In genomic region chr4:141102367-141102766, GRCh38 we compare ENCODE assay signal across 13 cellular contexts. TPM values are rescaled to one million over a fixed set of nuclear protein-coding genes. Genes with fewer than 3 reads are reported as not detected.
DNase-seq lines count a peak whose midpoint lies in the region; ATAC-seq and TF ChIP-seq lines count a peak whose summit lies in the region.
"Had no signal": no experiment of that assay in that cellular context is flagged by ENCODE, and none has a peak within 500 bp of the region (broad histone marks: within the 10 kb centered on the region; RNA-seq: fewer than 3 reads in every experiment).

No MANE protein-coding gene starts in this region.

- intact Hi-C loops in naive thymus-derived CD4-positive, alpha-beta T cell (cut with micrococcal nuclease) = no loop called here

- no peaks in the 10 kb centered on the region for H3K9me3 Mint-ChIP-seq in naive thymus-derived CD4-positive, alpha-beta T cell
- H3K9me3 Mint-ChIP-seq: activated CD4-positive, alpha-beta memory T cell treated with anti-CD3 and anti-CD28 coated beads, Interleukin-2, amount 10 ng/mL, durations not matched to agents 7 days and 5 days; activated naive CD4-positive, alpha-beta T cell treated with anti-CD3 and anti-CD28 coated beads, Interleukin-2, amount 50 U/mL, for 24 hours had no signal

- no peaks in the 10 kb centered on the region for H3K27me3 ChIP-seq in naive thymus-derived CD4-positive, alpha-beta T cell (ENCODE audit: control insufficient read depth in 2 of 2, insufficient read depth in 2 of 2, low read length in 2 of 2)

- peaks cover 0 to 11% (median 0%) of the 10 kb centered on the region in 5 donors for H3K27me3 Mint-ChIP-seq in naive thymus-derived CD4-positive, alpha-beta T cell
- H3K27me3 Mint-ChIP-seq: activated CD4-positive, alpha-beta memory T cell treated with anti-CD3 and anti-CD28 coated beads, Interleukin-2, amount 10 ng/mL, durations not matched to agents 7 days and 5 days had no signal

- H3K4me3 Mint-ChIP-seq in naive thymus-derived CD4-positive, alpha-beta T cell = no peak overlapping the region
- H3K4me3 Mint-ChIP-seq: activated CD4-positive, alpha-beta memory T cell treated with anti-CD3 and anti-CD28 coated beads, Interleukin-2, amount 10 ng/mL, durations not matched to agents 7 days and 5 days; activated naive CD4-positive, alpha-beta T cell treated with anti-CD3 and anti-CD28 coated beads, Interleukin-2, amount 50 U/mL, for 24 hours had no signal

- DNase-seq in GM04504 (ENCODE audit: low read depth) (peak; percentile 50), SK-MEL-5 (ENCODE audit: low read depth, low spot score) (peak; percentile 35), fibroblast of villous mesenchyme (ENCODE audit: low read depth) (peak; percentile 48), renal cortical epithelial cell (ENCODE audit: low read depth) (peak; percentile 91), dermis blood vessel endothelial cell (no peak), activated gamma-delta T cell treated with Interleukin-2 at 50 U/mL for 16 hours (no peak)
- no peak for DNase-seq in naive thymus-derived CD4-positive, alpha-beta T cell
- DNase-seq: activated CD4-positive, alpha-beta memory T cell treated with anti-CD3 and anti-CD28 coated beads, Interleukin-2, amount 10 ng/mL, durations not matched to agents 7 days and 5 days; effector CD4-positive, alpha-beta T cell; NCI-H1694; T-helper 2 cell had no signal

- no peaks in the 10 kb centered on the region for H3K36me3 Mint-ChIP-seq in naive thymus-derived CD4-positive, alpha-beta T cell
- H3K36me3 Mint-ChIP-seq: activated naive CD4-positive, alpha-beta T cell treated with anti-CD3 and anti-CD28 coated beads, Interleukin-2, amount 50 U/mL, for 24 hours had no signal

- no peaks in the 10 kb centered on the region for H3K36me3 ChIP-seq in naive thymus-derived CD4-positive, alpha-beta T cell (ENCODE audit: control insufficient read depth in 2 of 3, insufficient read depth in 3 of 3, low read length in 3 of 3)

- TF ChIP-seq CTCF in fibroblast of villous mesenchyme (IDR thresholded peaks at IDR 0.05; ENCODE audit: insufficient read depth, low read depth, low read length) = no peak

- in situ Hi-C loops in SK-MEL-5 (cut with HindIII; ENCODE audit: low pct_unique_long_range_greater_than_20kb, low sequenced_read_pairs) = no loop called here

- no peak for ATAC-seq in naive thymus-derived CD4-positive, alpha-beta T cell
- ATAC-seq in GM19452 (IDR thresholded peaks at IDR 0.05; ENCODE audit: unreplicated experiment) = no peak

- no peak overlapping the region for H3K27ac Mint-ChIP-seq in naive thymus-derived CD4-positive, alpha-beta T cell
- H3K27ac Mint-ChIP-seq: activated CD4-positive, alpha-beta memory T cell treated with anti-CD3 and anti-CD28 coated beads, Interleukin-2, amount 10 ng/mL, durations not matched to agents 7 days and 5 days; activated naive CD4-positive, alpha-beta T cell treated with anti-CD3 and anti-CD28 coated beads, Interleukin-2, amount 50 U/mL, for 24 hours had no signal

- no peak overlapping the region for H3K4me3 ChIP-seq in fibroblast of villous mesenchyme (ENCODE audit: low read depth, low read length)
- no peak overlapping the region for H3K4me3 ChIP-seq in naive thymus-derived CD4-positive, alpha-beta T cell (ENCODE audit: low read length)

- no peaks in the 10 kb centered on the region for H3K4me1 ChIP-seq in naive thymus-derived CD4-positive, alpha-beta T cell (ENCODE audit: control insufficient read depth in 2 of 2, insufficient read depth in 2 of 2, low read length in 2 of 2)

- CTCF ChIA-PET in naive thymus-derived CD4-positive, alpha-beta T cell (lab: Charles Lee) = no interaction called here

- no peak overlapping the region for H3K27ac ChIP-seq in naive thymus-derived CD4-positive, alpha-beta T cell (ENCODE audit: low read depth, low read length)

- POLR2A ChIA-PET in naive thymus-derived CD4-positive, alpha-beta T cell (lab: Charles Lee) = no interaction called here

- H3K9me3 ChIP-seq in naive thymus-derived CD4-positive, alpha-beta T cell (ENCODE audit: control insufficient read depth in 2 of 3, low read length in 3 of 3) = no peaks in the 10 kb centered on the region

- H3K4me1 Mint-ChIP-seq in naive thymus-derived CD4-positive, alpha-beta T cell = no peaks in the 10 kb centered on the region
- H3K4me1 Mint-ChIP-seq: activated CD4-positive, alpha-beta memory T cell treated with anti-CD3 and anti-CD28 coated beads, Interleukin-2, amount 10 ng/mL, durations not matched to agents 7 days and 5 days; activated naive CD4-positive, alpha-beta T cell treated with anti-CD3 and anti-CD28 coated beads, Interleukin-2, amount 50 U/mL, for 24 hours had no signal

RNA-seq across cellular contexts. Expression of gene RNF150, which starts 30.9 kb away (rescaled TPM):
- 15.3 and 16.3 TPM in 2 replicates for total RNA-seq in SK-MEL-5 (2014; rRNA removed; shearing (Covaris generic))
- polyA plus RNA-seq in SK-MEL-5 (2015; cell fraction: cytosol; rRNA removed) = 11.3 and 14.3 TPM in 2 replicates
- 15.0 and 18.4 TPM in 2 replicates for polyA plus RNA-seq in SK-MEL-5 (2015; cell fraction: nucleus; rRNA removed)
- total RNA-seq in fibroblast of villous mesenchyme (12.2 and 16.4 TPM in 2 replicates), renal cortical epithelial cell (2.1 and 15.5 TPM in 2 replicates), dermis blood vessel endothelial cell (0.17 and 0.23 TPM in 2 replicates)
- under 1 TPM in 1 of 5 experiments, not detected in 4; 0.02 TPM for total RNA-seq in naive thymus-derived CD4-positive, alpha-beta T cell
- not detected for polyA plus RNA-seq in naive thymus-derived CD4-positive, alpha-beta T cell
- total RNA-seq: activated CD4-positive, alpha-beta memory T cell treated with anti-CD3 and anti-CD28 coated beads, Interleukin-2, amount 10 ng/mL, durations not matched to agents 7 days and 5 days had no signal

Comparison
In these comparisons a context has a peak if more than half of its experiments do, and no peak if none do; other contexts are left out.
1. DNase-seq: peak in GM04504 (single experiment), SK-MEL-5 (single experiment), fibroblast of villous mesenchyme (single experiment) and renal cortical epithelial cell (single experiment); none in naive thymus-derived CD4-positive, alpha-beta T cell (0 of 9), dermis blood vessel endothelial cell (single experiment) and activated gamma-delta T cell treated with Interleukin-2 at 50 U/mL for 16 hours (single experiment).